Comparison of ENCODE assay signal across 10 cellular contexts in the genomic region with DNA sequence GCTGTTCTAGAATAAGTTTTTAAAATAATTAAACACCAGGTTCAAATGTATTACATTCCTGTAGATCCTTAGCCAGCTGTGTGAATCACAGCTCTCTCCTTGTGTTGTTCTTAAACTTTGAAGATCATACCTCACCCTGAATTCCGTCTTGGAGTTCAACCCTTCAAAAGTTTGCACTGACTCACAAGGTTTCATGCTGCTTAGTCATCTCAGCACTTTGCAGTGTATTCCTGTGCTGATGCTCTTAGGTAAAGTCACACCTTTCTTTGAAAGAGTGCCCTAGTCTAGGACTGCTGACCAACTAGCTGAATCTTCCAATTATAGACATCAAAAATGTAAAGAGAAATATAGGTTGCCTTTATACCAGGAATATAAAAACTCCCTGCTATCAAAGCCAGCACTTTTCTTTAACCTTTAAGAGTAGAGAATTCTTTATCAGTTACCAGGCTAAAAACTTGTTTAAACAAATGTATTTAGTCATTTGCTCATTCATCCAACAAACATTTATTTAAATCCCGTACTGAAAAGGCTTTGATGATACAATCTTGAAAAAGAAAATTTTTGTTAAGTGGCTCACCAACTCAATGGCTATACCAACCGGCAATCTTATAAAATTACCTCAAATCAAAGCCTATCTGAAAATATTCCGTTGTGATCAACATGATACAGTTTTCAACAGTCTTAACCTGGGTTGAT.
DNase-seq lines count a peak whose midpoint lies in the region; ATAC-seq, FAIRE-seq and TF ChIP-seq lines count a peak whose summit lies in the region.
"Had no signal": no experiment of that assay in that cellular context is flagged by ENCODE, and none has a peak within 500 bp of the region (broad histone marks: within the 10 kb centered on the region; RNA-seq: fewer than 3 reads in every experiment).

No MANE protein-coding gene starts in this region.

- peak; percentile 95 for FAIRE-seq in RCC 7860 (lab: Jason Lieb, UNC)

- no peaks in the 10 kb centered on the region for H3K79me2 ChIP-seq in smooth muscle cell (ENCODE audit: low read depth)
- H3K79me2 ChIP-seq: parathyroid adenoma had no signal

- no peak overlapping the region for H3K9ac ChIP-seq in smooth muscle cell (ENCODE audit: low read depth)
- H3K9ac ChIP-seq: parathyroid adenoma had no signal

- peak overlapping the region; percentile 78 for H3K27ac ChIP-seq in smooth muscle cell (ENCODE audit: low read depth)
- H3K27ac ChIP-seq: parathyroid adenoma had no signal

- WGBS in smooth muscle cell (ENCODE audit: low lambda C conversion rate): 27% methylated on average over 4 of the region's 4 CpGs

- H3F3A ChIP-seq in smooth muscle cell (ENCODE audit: low read depth): no peaks in the 10 kb centered on the region

- H4K20me1 ChIP-seq in smooth muscle cell (ENCODE audit: low read depth): no peaks in the 10 kb centered on the region

- peaks cover 3% of the 10 kb centered on the region for H3K36me3 ChIP-seq in smooth muscle cell (ENCODE audit: low read depth)

- no peaks in the 10 kb centered on the region for H3K4me1 ChIP-seq in smooth muscle cell (ENCODE audit: low read depth)
- H3K4me1 ChIP-seq: parathyroid adenoma had no signal

- ATAC-seq in GM18870 (IDR thresholded peaks at IDR 0.05; ENCODE audit: unreplicated experiment): no peak

- H3K27me3 ChIP-seq in smooth muscle cell (ENCODE audit: low read depth): no peaks in the 10 kb centered on the region

- H2AFZ ChIP-seq in smooth muscle cell (ENCODE audit: low read depth): no peak overlapping the region
- H2AFZ ChIP-seq: parathyroid adenoma had no signal

- H3K4me3 ChIP-seq in fibroblast of mammary gland (ENCODE audit: control insufficient read depth, low read depth, low read length) (no peak overlapping the region), smooth muscle cell (no peak overlapping the region)

- H3K4me2 ChIP-seq in smooth muscle cell: peak overlapping the region; percentile 17

- no peaks in the 10 kb centered on the region for H3K9me3 ChIP-seq in smooth muscle cell (replicated peaks; ENCODE audit: low read depth)

- peak; percentile 24 for DNase-seq in GM04504 (ENCODE audit: low read depth)
- peak; percentile 85 for DNase-seq in RCC 7860 (ENCODE audit: low spot score)
- peak; percentile 87 for DNase-seq in fibroblast of mammary gland (ENCODE audit: low read depth)
- no peak for DNase-seq in smooth muscle cell (lab: John Stamatoyannopoulos, UW; ENCODE audit: unreplicated experiment)
- no peak for DNase-seq in NCI-H2227 (lab: John Stamatoyannopoulos, UW; ENCODE audit: unreplicated experiment)
- no peak for DNase-seq in GM19240 (ENCODE audit: insufficient read length, low spot score)
- DNase-seq: cortex of kidney, MM.1S had no signal

- no peak for TF ChIP-seq CTCF in fibroblast of mammary gland (conservative IDR thresholded peaks at IDR 0.05; ENCODE audit: control insufficient read depth, insufficient read depth, low read depth, low read length)
- TF ChIP-seq CTCF in smooth muscle cell (IDR thresholded peaks at IDR 0.05; ENCODE audit: borderline replicate concordance, insufficient read depth, poor library complexity, severe bottlenecking): no peak

Comparison
In these comparisons a context has a peak if more than half of its experiments do, and no peak if none do; other contexts are left out.
1. DNase-seq: peak in GM04504 (single experiment), RCC 7860 (single experiment) and fibroblast of mammary gland (single experiment); none in smooth muscle cell (single experiment), NCI-H2227 (single experiment) and GM19240 (single experiment).